9 cellular contexts compared by ENCODE assay signal in the genomic region with DNA sequence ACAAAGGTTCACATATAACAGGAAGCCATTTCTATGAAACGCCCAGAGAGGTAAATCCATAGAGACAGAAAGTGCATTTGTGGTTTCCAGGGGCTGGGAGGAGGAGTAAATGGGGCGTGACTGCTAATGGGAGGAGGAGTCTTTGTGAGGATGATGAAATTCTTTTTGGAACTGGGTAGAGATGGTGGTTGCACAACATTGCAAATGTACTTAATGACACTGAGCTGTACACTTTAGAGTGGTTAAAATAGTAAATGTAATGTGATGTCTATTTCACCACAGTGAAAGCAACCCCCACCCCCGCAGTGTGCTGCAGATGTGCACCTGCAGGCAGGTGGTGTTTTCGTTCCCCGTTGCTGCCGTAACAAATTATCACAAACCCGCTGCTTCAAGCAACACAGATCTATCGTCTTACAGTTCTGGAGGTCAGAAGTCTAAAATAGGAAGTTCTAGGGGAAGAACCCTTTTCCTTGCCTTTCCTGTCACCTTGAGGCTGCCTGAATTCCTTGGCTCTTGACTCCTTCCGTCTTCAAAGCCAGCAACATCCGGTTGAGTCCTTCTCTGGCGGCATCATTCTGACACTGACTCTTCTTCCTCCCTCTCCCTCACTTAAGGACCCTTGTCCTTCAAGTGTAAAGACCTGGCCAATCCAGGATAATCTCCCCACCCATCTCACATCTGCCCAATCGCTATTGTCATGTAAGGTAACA. TPM values are rescaled to one million over a fixed set of nuclear protein-coding genes. Genes with fewer than 3 reads are reported as not detected.
DNase-seq lines count a peak whose midpoint lies in the region; ATAC-seq and TF ChIP-seq lines count a peak whose summit lies in the region.
"Not testable (repeated sequence)": the region's sequence is repeated elsewhere in the genome, so short reads cannot be mapped to it uniquely, and the experiment has no call there.
"Had no signal": no experiment of that assay in that cellular context is flagged by ENCODE, and none has a peak within 500 bp of the region (broad histone marks: within the 10 kb centered on the region; RNA-seq: fewer than 3 reads in every experiment).

No MANE protein-coding gene starts in this region.

- H3K27ac Mint-ChIP-seq in CD4-positive, CD25-positive, alpha-beta regulatory T cell: peak overlapping the region; percentile 61 to 91 (median 85)
- peak overlapping the region; percentile 84 for H3K27ac Mint-ChIP-seq in activated CD8-positive, alpha-beta T cell treated with anti-CD3 and anti-CD28 coated beads for 36 hours
- H3K27ac Mint-ChIP-seq in activated naive CD8-positive, alpha-beta T cell treated with anti-CD3 and anti-CD28 coated beads, Interleukin-2, amount 10 ng/mL, durations not matched to agents 7 days and 5 days: peak overlapping the region; percentile 84
- H3K27ac Mint-ChIP-seq in stimulated activated memory B cell treated with anti-CD40 and anti-IgM and Interleukin-4, amounts not matched to agents 10 μg/mL and 1 μg/mL and 100 μg/mL, for 72 hours: not testable (repeated sequence)

- CTCF ChIA-PET in activated CD8-positive, alpha-beta T cell treated with anti-CD3 and anti-CD28 coated beads for 36 hours (lab: Charles Lee): not testable (repeated sequence)

- not testable (repeated sequence) for H3K27me3 ChIP-seq in CD4-positive, CD25-positive, alpha-beta regulatory T cell (ENCODE audit: control insufficient read depth, insufficient read depth, low read length); left lung

- H3K4me3 ChIP-seq in CD4-positive, CD25-positive, alpha-beta regulatory T cell (ENCODE audit: low read depth, low read length); SK-N-MC; left lung: not testable (repeated sequence)

- TF ChIP-seq CTCF in activated CD8-positive, alpha-beta T cell treated with anti-CD3 and anti-CD28 coated beads for 36 hours (IDR thresholded peaks at IDR 0.05); left lung (IDR thresholded peaks at IDR 0.05): not testable (repeated sequence)

- DNase-seq in CD4-positive, CD25-positive, alpha-beta regulatory T cell; SK-N-MC (ENCODE audit: low read depth, low spot score); activated CD8-positive, alpha-beta T cell treated with anti-CD3 and anti-CD28 coated beads for 36 hours; activated naive CD8-positive, alpha-beta T cell treated with anti-CD3 and anti-CD28 coated beads, Interleukin-2, amount 10 ng/mL, durations not matched to agents 7 days and 5 days; left lung: not testable (repeated sequence)

- intact Hi-C loops in activated CD8-positive, alpha-beta T cell treated with anti-CD3 and anti-CD28 coated beads for 36 hours (cut with micrococcal nuclease); left lung (cut with DNase I): not testable (repeated sequence)

- ATAC-seq in CD4-positive, CD25-positive, alpha-beta regulatory T cell (ENCODE audit: low read depth in 2 of 2): peak; percentile 60 to 77
- peak; percentile 58 for ATAC-seq in GM19023 (IDR thresholded peaks at IDR 0.05; ENCODE audit: unreplicated experiment)
- ATAC-seq in HG03520 (IDR thresholded peaks at IDR 0.05; ENCODE audit: unreplicated experiment): peak; percentile 50
- peak; percentile 88 for ATAC-seq in activated CD8-positive, alpha-beta T cell treated with anti-CD3 and anti-CD28 coated beads for 36 hours
- ATAC-seq in activated naive CD8-positive, alpha-beta T cell treated with anti-CD3 and anti-CD28 coated beads, Interleukin-2, amount 10 ng/mL, durations not matched to agents 7 days and 5 days (ENCODE audit: low read depth): peak; percentile 78
- ATAC-seq in left lung: peak; percentile 84
- peak; percentile 12 for ATAC-seq in stimulated activated memory B cell treated with anti-CD40 and anti-IgM and Interleukin-4, amounts not matched to agents 10 μg/mL and 1 μg/mL and 100 μg/mL, for 72 hours

- H3K9ac ChIP-seq in SK-N-MC (ENCODE audit: insufficient read length): not testable (repeated sequence)

- POLR2A ChIA-PET in activated CD8-positive, alpha-beta T cell treated with anti-CD3 and anti-CD28 coated beads for 36 hours (lab: Charles Lee); activated naive CD8-positive, alpha-beta T cell treated with anti-CD3 and anti-CD28 coated beads, Interleukin-2, amount 10 ng/mL, durations not matched to agents 7 days and 5 days (lab: Charles Lee): not testable (repeated sequence)

- H3K27me3 Mint-ChIP-seq in CD4-positive, CD25-positive, alpha-beta regulatory T cell; activated CD8-positive, alpha-beta T cell treated with anti-CD3 and anti-CD28 coated beads for 36 hours; activated naive CD8-positive, alpha-beta T cell treated with anti-CD3 and anti-CD28 coated beads, Interleukin-2, amount 10 ng/mL, durations not matched to agents 7 days and 5 days; stimulated activated memory B cell treated with anti-CD40 and anti-IgM and Interleukin-4, amounts not matched to agents 10 μg/mL and 1 μg/mL and 100 μg/mL, for 72 hours: not testable (repeated sequence)

- peaks cover 0 to 11% (median 7%) of the 10 kb centered on the region in 4 donors for H3K4me1 Mint-ChIP-seq in CD4-positive, CD25-positive, alpha-beta regulatory T cell
- H3K4me1 Mint-ChIP-seq in activated CD8-positive, alpha-beta T cell treated with anti-CD3 and anti-CD28 coated beads for 36 hours (ENCODE audit: low read depth); activated naive CD8-positive, alpha-beta T cell treated with anti-CD3 and anti-CD28 coated beads, Interleukin-2, amount 10 ng/mL, durations not matched to agents 7 days and 5 days; stimulated activated memory B cell treated with anti-CD40 and anti-IgM and Interleukin-4, amounts not matched to agents 10 μg/mL and 1 μg/mL and 100 μg/mL, for 72 hours: not testable (repeated sequence)

- not testable (repeated sequence) for H3K36me3 Mint-ChIP-seq in CD4-positive, CD25-positive, alpha-beta regulatory T cell; activated CD8-positive, alpha-beta T cell treated with anti-CD3 and anti-CD28 coated beads for 36 hours (ENCODE audit: low read depth); activated naive CD8-positive, alpha-beta T cell treated with anti-CD3 and anti-CD28 coated beads, Interleukin-2, amount 10 ng/mL, durations not matched to agents 7 days and 5 days; stimulated activated memory B cell treated with anti-CD40 and anti-IgM and Interleukin-4, amounts not matched to agents 10 μg/mL and 1 μg/mL and 100 μg/mL, for 72 hours

- H3K4me1 ChIP-seq in CD4-positive, CD25-positive, alpha-beta regulatory T cell (ENCODE audit: control insufficient read depth, insufficient read depth, low read length, poor library complexity, severe bottlenecking); left lung: not testable (repeated sequence)

- H3K4me3 Mint-ChIP-seq in CD4-positive, CD25-positive, alpha-beta regulatory T cell: peak overlapping the region in 3 of 4 donors; percentile 7 to 66 (median 16)
- not testable (repeated sequence) for H3K4me3 Mint-ChIP-seq in activated CD8-positive, alpha-beta T cell treated with anti-CD3 and anti-CD28 coated beads for 36 hours; stimulated activated memory B cell treated with anti-CD40 and anti-IgM and Interleukin-4, amounts not matched to agents 10 μg/mL and 1 μg/mL and 100 μg/mL, for 72 hours
- H3K4me3 Mint-ChIP-seq in activated naive CD8-positive, alpha-beta T cell treated with anti-CD3 and anti-CD28 coated beads, Interleukin-2, amount 10 ng/mL, durations not matched to agents 7 days and 5 days: peak overlapping the region; percentile 45

- peaks cover 0 to 22% (median 4%) of the 10 kb centered on the region in 7 donors for H3K9me3 Mint-ChIP-seq in CD4-positive, CD25-positive, alpha-beta regulatory T cell
- peaks cover 14% of the 10 kb centered on the region for H3K9me3 Mint-ChIP-seq in activated CD8-positive, alpha-beta T cell treated with anti-CD3 and anti-CD28 coated beads for 36 hours
- peaks cover 11% of the 10 kb centered on the region for H3K9me3 Mint-ChIP-seq in activated naive CD8-positive, alpha-beta T cell treated with anti-CD3 and anti-CD28 coated beads, Interleukin-2, amount 10 ng/mL, durations not matched to agents 7 days and 5 days
- H3K9me3 Mint-ChIP-seq in stimulated activated memory B cell treated with anti-CD40 and anti-IgM and Interleukin-4, amounts not matched to agents 10 μg/mL and 1 μg/mL and 100 μg/mL, for 72 hours: not testable (repeated sequence)

- not testable (repeated sequence) for H3K27ac ChIP-seq in CD4-positive, CD25-positive, alpha-beta regulatory T cell (ENCODE audit: insufficient read depth, low read length, poor library complexity, severe bottlenecking); left lung
- H3K27ac ChIP-seq in SK-N-MC: peak overlapping the region; percentile 86

- H3K36me3 ChIP-seq in CD4-positive, CD25-positive, alpha-beta regulatory T cell (ENCODE audit: control insufficient read depth, insufficient read depth, low read length); SK-N-MC (ENCODE audit: insufficient read depth, low read length); left lung: not testable (repeated sequence)

- H3K9me3 ChIP-seq in CD4-positive, CD25-positive, alpha-beta regulatory T cell (ENCODE audit: control insufficient read depth in 2 of 2, low read length in 2 of 2); SK-N-MC (ENCODE audit: low read depth, low read length); left lung: not testable (repeated sequence)

RNA-seq across cellular contexts. Expression of a gene that starts 34.0 kb away (rescaled TPM):
- total RNA-seq in CD4-positive, CD25-positive, alpha-beta regulatory T cell: not detected
- polyA plus RNA-seq in CD4-positive, CD25-positive, alpha-beta regulatory T cell: under 1 TPM in 3 of 4 donors, not detected in 1; 0.11 to 0.14 (median 0.12) TPM
- total RNA-seq in activated CD8-positive, alpha-beta T cell treated with anti-CD3 and anti-CD28 coated beads for 36 hours: under 1 TPM; 0.40 to 0.43 TPM
- under 1 TPM; 0.40 to 0.97 TPM for total RNA-seq in activated naive CD8-positive, alpha-beta T cell treated with anti-CD3 and anti-CD28 coated beads, Interleukin-2, amount 10 ng/mL, durations not matched to agents 7 days and 5 days
- 1 to 10 TPM; 2.2 to 3.1 TPM for total RNA-seq in left lung
- total RNA-seq: PC-9 had no signal

RNA-seq across cellular contexts. Expression of a gene that starts 50.0 kb away (rescaled TPM):
- total RNA-seq in CD4-positive, CD25-positive, alpha-beta regulatory T cell: 9.9 TPM
- polyA plus RNA-seq in CD4-positive, CD25-positive, alpha-beta regulatory T cell: under 1 TPM in 3 of 4 donors, not detected in 1; 0.09 to 0.57 (median 0.32) TPM
- total RNA-seq in activated CD8-positive, alpha-beta T cell treated with anti-CD3 and anti-CD28 coated beads for 36 hours: 1 to 10 TPM; 1.1 to 1.4 TPM
- total RNA-seq in activated naive CD8-positive, alpha-beta T cell treated with anti-CD3 and anti-CD28 coated beads, Interleukin-2, amount 10 ng/mL, durations not matched to agents 7 days and 5 days: 1 to 10 TPM; 5.7 to 6.3 TPM
- under 1 TPM; 0.12 to 0.13 TPM for total RNA-seq in left lung
- total RNA-seq: PC-9 had no signal

Comparison
In these comparisons a context has a peak if more than half of its experiments do, and no peak if none do; other contexts are left out.
1. ATAC-seq: peak in every context shown above with its lines; median percentile 88 in activated CD8-positive, alpha-beta T cell treated with anti-CD3 and anti-CD28 coated beads for 36 hours; 84 in left lung; 78 in activated naive CD8-positive, alpha-beta T cell treated with anti-CD3 and anti-CD28 coated beads, Interleukin-2, amount 10 ng/mL, durations not matched to agents 7 days and 5 days; 68 in CD4-positive, CD25-positive, alpha-beta regulatory T cell; 58 in GM19023; 50 in HG03520; 12 in stimulated activated memory B cell treated with anti-CD40 and anti-IgM and Interleukin-4, amounts not matched to agents 10 μg/mL and 1 μg/mL and 100 μg/mL, for 72 hours.